8 cellular contexts compared by ENCODE assay signal in genomic region chr14:64540208-64541202, GRCh38. TPM values are rescaled to one million over a fixed set of nuclear protein-coding genes. Genes with fewer than 3 reads are reported as not detected.
A peak's percentile ranks its signal among the peaks of the same experiment; 100 is the strongest.
DNase-seq lines count a peak whose midpoint lies in the region; ATAC-seq and FAIRE-seq lines count a peak whose summit lies in the region.

TSS of gene HSPA2 (plus strand) at chr14:64540741. CDS start at chr14:64540850, 109 bp downstream.

- FAIRE-seq in endometrium (lab: Jason Lieb, UNC), result peak; percentile 99

- DNase-seq in AML-193 (lab: John Stamatoyannopoulos, UW), result peak; percentile 51 to 66
- DNase-seq in GM19240 (ENCODE audit: insufficient read length, low spot score), result peak; percentile 82
- peak; percentile 69 for DNase-seq in NK-92 (lab: John Stamatoyannopoulos, UW; ENCODE audit: unreplicated experiment)
- peak; percentile 90 for DNase-seq in activated CD8-positive, alpha-beta memory T cell treated with anti-CD3 and anti-CD28 coated beads, Interleukin-2, amount 50 U/mL, for 24 hours (ENCODE audit: extremely low read depth)
- peak; percentile 98 for DNase-seq in mesenteric fat pad (ENCODE audit: low spot score)
- DNase-seq in stimulated activated CD8-positive, alpha-beta memory T cell treated with anti-CD3 and anti-CD28 coated beads, Interleukin-15, amount 100 ng/mL, for 24 hours (ENCODE audit: low read depth), result peak; percentile 83

- peak; percentile 96 for ATAC-seq in HG03469 (IDR thresholded peaks at IDR 0.05; ENCODE audit: unreplicated experiment)

RNA-seq across cellular contexts. Expression of gene HSPA2, which starts in this region (rescaled TPM):
- 9.5 TPM for total RNA-seq in mesenteric fat pad

Comparison
In these comparisons a context has a peak if more than half of its experiments do, and no peak if none do; other contexts are left out.
1. Peak in every context shown above with its lines: DNase-seq and ATAC-seq.